Comparison of ENCODE assay signal across 12 cellular contexts in genomic region chr2:37829616-37830385, GRCh38.
DNase-seq lines count a peak whose midpoint lies in the region; ATAC-seq, FAIRE-seq and TF ChIP-seq lines count a peak whose summit lies in the region.
"Had no signal": no experiment of that assay in that cellular context is flagged by ENCODE, and none has a peak within 500 bp of the region (broad histone marks: within the 10 kb centered on the region; RNA-seq: fewer than 3 reads in every experiment).

No MANE protein-coding gene starts in this region.

- H3K79me1 ChIP-seq in mesenchymal stem cell (replicated peaks; ENCODE audit: low read length, poor library complexity, severe bottlenecking), result no peaks in the 10 kb centered on the region

- no peak for TF ChIP-seq RAD21 in SK-N-SH (IDR thresholded peaks at IDR 0.05; ENCODE audit: low read length)
- TF ChIP-seq RAD21 in HepG2 (CRISPR knock-in tag; IDR thresholded peaks at IDR 0.05), result no peak

- H2BK12ac ChIP-seq in mesenchymal stem cell (ENCODE audit: low read length in 2 of 2), result peak overlapping the region; percentile 78 to 98

- peaks cover 4% of the 10 kb centered on the region for H3F3A ChIP-seq in SK-N-SH (replicated peaks; ENCODE audit: insufficient read depth)

- no peak overlapping the region for H4K91ac ChIP-seq in mesenchymal stem cell (ENCODE audit: low read length)

- H3K36me3 ChIP-seq in left ventricle myocardium inferior (no peaks in the 10 kb centered on the region), SK-N-SH (replicated peaks in 1 of 2; ENCODE audit: control insufficient read depth in 1 of 2, insufficient read depth in 2 of 2, low read length in 1 of 2) (no peaks in the 10 kb centered on the region), mesenchymal stem cell (ENCODE audit: control insufficient read depth in 1 of 2, insufficient read depth in 2 of 2, low read depth in 1 of 2, low read length in 2 of 2) (no peaks in the 10 kb centered on the region), HepG2 (replicated peaks in 1 of 2; ENCODE audit: control insufficient read depth in 1 of 2, insufficient read depth in 2 of 2, low read length in 2 of 2) (no peaks in the 10 kb centered on the region)

- H3K27ac ChIP-seq in left ventricle myocardium inferior (replicated peaks) (peak overlapping the region; percentile 71), SK-N-SH (ENCODE audit: low read depth in 2 of 2, low read length in 1 of 2) (peak overlapping the region; percentile 39 to 83), mesenchymal stem cell (ENCODE audit: low read length, poor library complexity, severe bottlenecking) (peak overlapping the region; percentile 25), HepG2 (ENCODE audit: extremely low read length, insufficient read depth, low read length) (no peak overlapping the region)
- H3K27ac ChIP-seq: KMS-11 had no signal

- H2AFZ ChIP-seq in SK-N-SH (ENCODE audit: low read depth) (no peak overlapping the region; the same call in 1 of the 2 replicates), mesenchymal stem cell (ENCODE audit: low read depth, low read length) (no peak overlapping the region), HepG2 (ENCODE audit: low read length) (no peak overlapping the region)

- H3K9ac ChIP-seq in SK-N-SH, result peak overlapping the region; percentile 3; the same call in 1 of the 2 replicates
- peak overlapping the region; percentile 62 for H3K9ac ChIP-seq in mesenchymal stem cell (ENCODE audit: low read length)
- no peak overlapping the region for H3K9ac ChIP-seq in HepG2 (ENCODE audit: insufficient read depth, low read depth, low read length)
- H3K9ac ChIP-seq: KMS-11 had no signal

- H3K4me3 ChIP-seq in left ventricle myocardium inferior, result no peak overlapping the region
- no peak overlapping the region for H3K4me3 ChIP-seq in SK-N-SH (ENCODE audit: low read depth in 2 of 2, low read length in 1 of 2)
- H3K4me3 ChIP-seq in mesenchymal stem cell (ENCODE audit: insufficient read depth in 1 of 2, low read depth in 1 of 2, low read length in 2 of 2), result peak overlapping the region in 1 of 2 experiments; percentile 37
- no peak overlapping the region for H3K4me3 ChIP-seq in HepG2 (replicated peaks in 1 of 3; ENCODE audit: insufficient read depth in 1 of 3, low read depth in 2 of 3, low read length in 3 of 3)
- H3K4me3 ChIP-seq in foreskin fibroblast (ENCODE audit: low read depth in 1 of 2, low read length in 2 of 2), result no peak overlapping the region

- peak overlapping the region; percentile 90 for H2AK5ac ChIP-seq in mesenchymal stem cell (ENCODE audit: low read length, severe bottlenecking)

- peak overlapping the region; percentile 62 for H2BK15ac ChIP-seq in mesenchymal stem cell (ENCODE audit: low read depth, poor library complexity, severe bottlenecking)

- ATAC-seq in Right ventricle myocardium superior (ENCODE audit: poor library complexity), result no peak
- no peak for ATAC-seq in HepG2
- ATAC-seq in HG02623 (IDR thresholded peaks at IDR 0.05; ENCODE audit: unreplicated experiment), result no peak

- peak overlapping the region; percentile 67 to 91 for H3K18ac ChIP-seq in mesenchymal stem cell (ENCODE audit: low read depth in 1 of 2, low read length in 2 of 2)

- intact Hi-C loops in left ventricle myocardium inferior (cut with micrococcal nuclease), result loop anchor here (5.0 kb wide), 1 partner anchor 412 kb away; no protein-coding TSS in a partner anchor
- intact Hi-C loops in Right ventricle myocardium superior (cut with DNase I), result loop anchor here (5.0 kb wide), 2 partner anchors 158 to 438 kb away; partner anchors contain the start of gene CDC42EP3
- intact Hi-C loops in HepG2 (cut with micrococcal nuclease; ENCODE audit: unreplicated experiment), result no loop called here

- peak overlapping the region; percentile 41 to 89 for H3K4ac ChIP-seq in mesenchymal stem cell (ENCODE audit: low read depth in 1 of 2, low read length in 2 of 2)

- H3K14ac ChIP-seq in mesenchymal stem cell (ENCODE audit: low read length in 2 of 2), result peak overlapping the region in 1 of 2 experiments; percentile 93

- H3K9me3 ChIP-seq in left ventricle myocardium inferior (replicated peaks) (no peaks in the 10 kb centered on the region), SK-N-SH (no peaks in the 10 kb centered on the region), mesenchymal stem cell (ENCODE audit: control insufficient read depth, low read length) (no peaks in the 10 kb centered on the region), HepG2 (ENCODE audit: low read length) (no peaks in the 10 kb centered on the region)

- H4K8ac ChIP-seq in mesenchymal stem cell (ENCODE audit: low read length), result peak overlapping the region; percentile 79

- TF ChIP-seq CTCF in left ventricle myocardium inferior (IDR thresholded peaks at IDR 0.05; ENCODE audit: borderline replicate concordance), result no peak
- no peak for TF ChIP-seq CTCF in SK-N-SH (IDR thresholded peaks at IDR 0.05)
- no peak for TF ChIP-seq CTCF in HepG2 (CRISPR knock-in tag; IDR thresholded peaks at IDR 0.05)
- TF ChIP-seq CTCF in foreskin fibroblast (IDR thresholded peaks at IDR 0.05; ENCODE audit: low read depth, low read length), result no peak

- in situ Hi-C loops in HepG2 (cut with HindIII; ENCODE audit: extremely low pct_ligation_motif_present, low pct_unique_long_range_greater_than_20kb), result loop anchor here (5.0 kb wide), 1 partner anchor 432 kb away; no protein-coding TSS in a partner anchor

- TF ChIP-seq EP300 in SK-N-SH (IDR thresholded peaks at IDR 0.05; ENCODE audit: borderline replicate concordance in 1 of 2, low read depth in 1 of 2, low read length in 1 of 2), result no peak
- no peak for TF ChIP-seq EP300 in HepG2 (IDR thresholded peaks at IDR 0.05; ENCODE audit: low read depth in 2 of 2, low read length in 2 of 2)
- no peak for TF ChIP-seq EP300 in HepG2 (CRISPR knock-in tag; IDR thresholded peaks at IDR 0.05; ENCODE audit: borderline replicate concordance)

- H3K4me1 ChIP-seq in left ventricle myocardium inferior, result peaks cover 49% of the 10 kb centered on the region
- peaks cover 15 to 21% of the 10 kb centered on the region in 2 experiments for H3K4me1 ChIP-seq in SK-N-SH (ENCODE audit: control insufficient read depth in 1 of 2, insufficient read depth in 2 of 2, low read depth in 1 of 2, low read length in 1 of 2)
- peaks cover 9% of the 10 kb centered on the region for H3K4me1 ChIP-seq in mesenchymal stem cell (ENCODE audit: control insufficient read depth, insufficient read depth, low read depth, low read length)
- peaks cover 13% of the 10 kb centered on the region for H3K4me1 ChIP-seq in HepG2 (ENCODE audit: insufficient read depth, low read length)

- no peak for TF ChIP-seq POLR2A in HepG2 (IDR thresholded peaks at IDR 0.05; ENCODE audit: insufficient read depth in 1 of 2, low read depth in 2 of 2, low read length in 2 of 2)

- CTCF ChIA-PET in SK-N-SH (lab: Yijun Ruan, JAX) (interaction anchor here (1.3 to 18.8 kb wide), 5 partner anchors 10 to 433 kb away, joined by 3 to 247 read pairs (median 18); no protein-coding TSS in a partner anchor), HepG2 (lab: Yijun Ruan, JAX; ENCODE audit: low intra/inter-chr PET ratio, low total read pairs) (no interaction called here)

- H3K23ac ChIP-seq in mesenchymal stem cell (ENCODE audit: low read length in 2 of 2), result no peak overlapping the region

- no peaks in the 10 kb centered on the region for H3K9me2 ChIP-seq in SK-N-SH

- no peaks in the 10 kb centered on the region for H4K20me1 ChIP-seq in SK-N-SH (ENCODE audit: insufficient read depth)
- no peaks in the 10 kb centered on the region for H4K20me1 ChIP-seq in HepG2 (ENCODE audit: insufficient read depth, low read length)

- peak overlapping the region; percentile 52 for H2BK5ac ChIP-seq in mesenchymal stem cell (ENCODE audit: low read depth, low read length, poor library complexity, severe bottlenecking)

- DNase-seq in left ventricle myocardium inferior, result no peak
- no peak for DNase-seq in Right ventricle myocardium superior
- no peak for DNase-seq in SK-N-SH
- no peak for DNase-seq in mesenchymal stem cell
- DNase-seq in HepG2 (ENCODE audit: low spot score), result no peak
- no peak for DNase-seq in foreskin fibroblast
- no peak for DNase-seq in stimulated activated CD4-positive, alpha-beta T cell treated with anti-CD3 and anti-CD28 coated beads, Interleukin-1b, Interleukin-23, amount 100 ng/mL, for 48 hours
- DNase-seq: activated CD4-positive, alpha-beta T cell treated with anti-CD3 and anti-CD28 coated beads, Interleukin-2, amount 50 U/mL, for 48 hours; NCI-H146; NCI-H748 treated with DMSO at 0.1 percent for 48 hours had no signal

- H2BK120ac ChIP-seq in mesenchymal stem cell (ENCODE audit: low read depth, low read length), result peak overlapping the region; percentile 75

- POLR2A ChIA-PET in SK-N-SH (lab: Yijun Ruan, JAX), result no interaction called here
- POLR2A ChIA-PET in HepG2 (lab: Yijun Ruan, JAX), result no interaction called here

- H3K27me3 ChIP-seq in left ventricle myocardium inferior (ENCODE audit: low read depth), result no peaks in the 10 kb centered on the region
- H3K27me3 ChIP-seq in SK-N-SH (ENCODE audit: insufficient read depth), result no peaks in the 10 kb centered on the region
- no peaks in the 10 kb centered on the region for H3K27me3 ChIP-seq in mesenchymal stem cell (ENCODE audit: control insufficient read depth in 1 of 2, insufficient read depth in 1 of 2, low read length in 2 of 2)
- H3K27me3 ChIP-seq in HepG2 (ENCODE audit: control insufficient read depth in 1 of 2, insufficient read depth in 2 of 2, low read length in 2 of 2), result peaks cover 0 to 9% of the 10 kb centered on the region in 2 experiments; a peak in 1 of 5 replicates

- WGBS in SK-N-SH (ENCODE audit: low lambda C conversion rate), result 27% methylated on average over 5 of the region's 6 CpGs
- WGBS in mesenchymal stem cell, result 56% methylated on average over 6 of the region's 6 CpGs
- 20% methylated on average over 5 of the region's 6 CpGs for WGBS in HepG2 (ENCODE audit: low lambda C conversion rate)

- no peak for FAIRE-seq in HepG2 (lab: Jason Lieb, UNC)

- H3K4me2 ChIP-seq in SK-N-SH (peak overlapping the region; percentile 9; the same call in 1 of the 2 replicates), mesenchymal stem cell (ENCODE audit: low read length, poor library complexity, severe bottlenecking) (peak overlapping the region; percentile 12), HepG2 (ENCODE audit: low read depth, low read length) (no peak overlapping the region)
- H3K4me2 ChIP-seq: KMS-11 had no signal

- H3K79me2 ChIP-seq in SK-N-SH (ENCODE audit: insufficient read depth) (no peaks in the 10 kb centered on the region), HepG2 (ENCODE audit: insufficient read depth, low read length) (no peaks in the 10 kb centered on the region)

- no TSS peak for BruUV-seq in HepG2 (replicated peaks; lab: Mats Ljungman, UMichigan)

TF ChIP-seq in SK-N-SH, 30 proteins besides CTCF, POLR2A, EP300 and RAD21 (continues in another document):
- TF ChIP-seq EZH2phosphoT487 (IDR thresholded peaks at IDR 0.05; ENCODE audit: borderline replicate concordance, low read depth), result no peak

TF ChIP-seq in HepG2, 621 proteins besides CTCF, POLR2A, EP300 and RAD21 (continues in another document):
- TF ChIP-seq ESRRA (CRISPR knock-in tag; IDR thresholded peaks at IDR 0.05; ENCODE audit: low read depth) (no peak), MLX (CRISPR knock-in tag; IDR thresholded peaks at IDR 0.05) (no peak)
